11 cellular contexts compared by ENCODE assay signal in genomic region chr11:16598906-16599305, GRCh38.
"Had no signal": no experiment of that assay in that cellular context is flagged by ENCODE, and none has a peak within 500 bp of the region (broad histone marks: within the 10 kb centered on the region; RNA-seq: fewer than 3 reads in every experiment).

No MANE protein-coding gene starts in this region.

- H3K27ac ChIP-seq: GM23248 had no signal

- H2AFZ ChIP-seq: GM23248, GM23338 had no signal

- H3K4me2 ChIP-seq: GM23338 had no signal

- H3K36me3 ChIP-seq: HAP-1 had no signal

- DNase-seq: GM23248, GOT3, H7, H9, HCEC 1CT, HFFc6 had no signal

- H3K9ac ChIP-seq: GM23248 had no signal

- FAIRE-seq: H1, H54 had no signal

- H3K9me3 ChIP-seq: HAP-1 had no signal

- H3K4me3 ChIP-seq: GM23248, GM23338, HAP-1 had no signal

- ATAC-seq: GM23338, HCT116 had no signal
